ENCODE assay signal across 18 cellular contexts in genomic region chr1:14567056-14567455, GRCh38. TPM values are rescaled to one million over a fixed set of nuclear protein-coding genes. Genes with fewer than 3 reads are reported as not detected.
DNase-seq lines count a peak whose midpoint lies in the region; ATAC-seq, FAIRE-seq and TF ChIP-seq lines count a peak whose summit lies in the region.
"Had no signal": no experiment of that assay in that cellular context is flagged by ENCODE, and none has a peak within 500 bp of the region (broad histone marks: within the 10 kb centered on the region; RNA-seq: fewer than 3 reads in every experiment).

No MANE protein-coding gene starts in this region.

- H4K20me1 ChIP-seq in keratinocyte (ENCODE audit: control insufficient read depth, extremely low read depth, insufficient read depth, low read length) = no peaks in the 10 kb centered on the region

- dilution Hi-C loops in keratinocyte (cut with MboI; ENCODE audit: extremely low pct_ligation_motif_present, low sequenced_read_pairs) = no loop called here

- no peak for ATAC-seq in RWPE2 (ENCODE audit: low read depth)
- no peak for ATAC-seq in HG02970 (IDR thresholded peaks at IDR 0.05; ENCODE audit: low FRiP score, unreplicated experiment)
- ATAC-seq: activated CD4-positive, alpha-beta T cell treated with anti-CD3 and anti-CD28 coated beads for 36 hours; left ventricle myocardium superior had no signal

- no peak overlapping the region for H3K4me3 Mint-ChIP-seq in activated naive CD4-positive, alpha-beta T cell treated with anti-CD3 and anti-CD28 coated beads for 36 hours
- H3K4me3 Mint-ChIP-seq: activated CD4-positive, alpha-beta T cell treated with anti-CD3 and anti-CD28 coated beads for 36 hours; CD4-positive, CD25-positive, alpha-beta regulatory T cell; stimulated activated naive CD8-positive, alpha-beta T cell treated with anti-CD3 and anti-CD28 coated beads, Interleukin-15, Interleukin-2, amounts not matched to agents 100 ng/mL and 50 ng/mL, for 24 hours had no signal

- no peaks in the 10 kb centered on the region for H3K9me3 Mint-ChIP-seq in activated naive CD4-positive, alpha-beta T cell treated with anti-CD3 and anti-CD28 coated beads for 36 hours

- H3K36me3 ChIP-seq in RWPE2 (ENCODE audit: low read depth) (no peaks in the 10 kb centered on the region), keratinocyte (ENCODE audit: control insufficient read depth in 2 of 2, extremely low read depth in 1 of 2, insufficient read depth in 2 of 2, low read length in 2 of 2) (no peaks in the 10 kb centered on the region)
- H3K36me3 ChIP-seq: SJCRH30 had no signal

- no peaks in the 10 kb centered on the region for H3K9me1 ChIP-seq in keratinocyte (ENCODE audit: control insufficient read depth, extremely low read depth, insufficient read depth, low read length)

- H2AFZ ChIP-seq in keratinocyte (ENCODE audit: control insufficient read depth, low read length) = no peak overlapping the region

- H3K4me1 ChIP-seq in RWPE2 (ENCODE audit: insufficient read depth, poor library complexity, severe bottlenecking) (no peaks in the 10 kb centered on the region), keratinocyte (ENCODE audit: control insufficient read depth, extremely low read depth, insufficient read depth, low read length) (no peaks in the 10 kb centered on the region)
- H3K4me1 ChIP-seq: SJCRH30 had no signal

- no peaks in the 10 kb centered on the region for H3K4me1 Mint-ChIP-seq in activated naive CD4-positive, alpha-beta T cell treated with anti-CD3 and anti-CD28 coated beads for 36 hours (ENCODE audit: low read depth)
- H3K4me1 Mint-ChIP-seq: activated CD4-positive, alpha-beta T cell treated with anti-CD3 and anti-CD28 coated beads for 36 hours; CD4-positive, CD25-positive, alpha-beta regulatory T cell had no signal

- no peak for TF ChIP-seq EP300 in Ishikawa (IDR thresholded peaks at IDR 0.05; ENCODE audit: borderline replicate concordance)

- no peak overlapping the region for H3K9ac ChIP-seq in keratinocyte (ENCODE audit: control insufficient read depth, extremely low read depth, insufficient read depth, low read length)

- no peak for FAIRE-seq in keratinocyte (lab: Jason Lieb, UNC)
- FAIRE-seq: astrocyte had no signal

- no peak overlapping the region for H3K4me3 ChIP-seq in RWPE2 (ENCODE audit: severe bottlenecking)
- no peak overlapping the region for H3K4me3 ChIP-seq in keratinocyte (ENCODE audit: control insufficient read depth in 2 of 3, extremely low read depth in 1 of 3, insufficient read depth in 2 of 3, low read depth in 1 of 3, low read length in 3 of 3)
- H3K4me3 ChIP-seq: SJCRH30 had no signal

- no peak overlapping the region for H3K4me2 ChIP-seq in keratinocyte (ENCODE audit: control insufficient read depth, extremely low read depth, insufficient read depth, low read depth, low read length)

- TF ChIP-seq CTCF in RWPE2 (IDR thresholded peaks at IDR 0.05; ENCODE audit: poor library complexity, severe bottlenecking) (peak; percentile 12), keratinocyte (optimal IDR thresholded peaks at IDR 0.05 in 1 of 3, IDR thresholded peaks at IDR 0.05 in 1 of 3, conservative IDR thresholded peaks at IDR 0.05 in 1 of 3; ENCODE audit: extremely low read depth in 1 of 3, insufficient read depth in 2 of 3, low read length in 3 of 3) (peak; percentile 6 to 44 (median 10))

- peaks cover 18% of the 10 kb centered on the region for H3K27me3 Mint-ChIP-seq in activated naive CD4-positive, alpha-beta T cell treated with anti-CD3 and anti-CD28 coated beads for 36 hours (ENCODE audit: low read depth)

- H3K79me2 ChIP-seq in keratinocyte (ENCODE audit: control insufficient read depth, insufficient read depth, low read length) = no peaks in the 10 kb centered on the region

- H3K36me3 Mint-ChIP-seq in activated naive CD4-positive, alpha-beta T cell treated with anti-CD3 and anti-CD28 coated beads for 36 hours (ENCODE audit: low read depth) = no peaks in the 10 kb centered on the region
- H3K36me3 Mint-ChIP-seq: CD4-positive, CD25-positive, alpha-beta regulatory T cell had no signal

- DNase-seq in DMS53 (lab: John Stamatoyannopoulos, UW) (peak; percentile 5), DMS53 treated with DMSO at 0.1 percent for 48 hours (lab: John Stamatoyannopoulos, UW; ENCODE audit: unreplicated experiment) (no peak), RWPE2 (ENCODE audit: low spot score) (no peak), keratinocyte (ENCODE audit: low read depth, low spot score) (no peak), NCI-H187 treated with DMSO at 0.1 percent for 48 hours (lab: John Stamatoyannopoulos, UW) (no peak)
- DNase-seq in activated naive CD4-positive, alpha-beta T cell treated with anti-CD3 and anti-CD28 coated beads for 36 hours = no peak
- DNase-seq: activated CD4-positive, alpha-beta T cell treated with anti-CD3 and anti-CD28 coated beads for 36 hours; CD4-positive, CD25-positive, alpha-beta regulatory T cell; cortex of kidney; GOT3; left ventricle myocardium superior; NK-92 treated with Interleukin-12 subunit alpha and Interleukin-12 subunit beta, amount 100 ng/mL, for 24 hours; T1000 had no signal

- no peaks in the 10 kb centered on the region for H3K27me3 ChIP-seq in RWPE2 (ENCODE audit: insufficient read depth, poor library complexity, severe bottlenecking)
- H3K27me3 ChIP-seq in keratinocyte (ENCODE audit: control insufficient read depth, extremely low read depth, insufficient read depth, low read length) = no peaks in the 10 kb centered on the region

- peak; percentile 51; the same call in 1 of the 2 replicates for TF ChIP-seq RAD21 in Ishikawa (IDR thresholded peaks at IDR 0.05; ENCODE audit: low read depth)

- H3K27ac ChIP-seq in RWPE2 (ENCODE audit: poor library complexity, severe bottlenecking) (no peak overlapping the region), keratinocyte (ENCODE audit: control insufficient read depth, insufficient read depth, low read length) (no peak overlapping the region)
- H3K27ac ChIP-seq: SJCRH30 had no signal

- H3K27ac Mint-ChIP-seq in activated naive CD4-positive, alpha-beta T cell treated with anti-CD3 and anti-CD28 coated beads for 36 hours = no peak overlapping the region
- H3K27ac Mint-ChIP-seq: activated CD4-positive, alpha-beta T cell treated with anti-CD3 and anti-CD28 coated beads for 36 hours; CD4-positive, CD25-positive, alpha-beta regulatory T cell; stimulated activated naive CD8-positive, alpha-beta T cell treated with anti-CD3 and anti-CD28 coated beads, Interleukin-15, Interleukin-2, amounts not matched to agents 100 ng/mL and 50 ng/mL, for 24 hours had no signal

- intact Hi-C loops in activated naive CD4-positive, alpha-beta T cell treated with anti-CD3 and anti-CD28 coated beads for 36 hours (cut with micrococcal nuclease) = no loop called here

- CTCF ChIA-PET in activated naive CD4-positive, alpha-beta T cell treated with anti-CD3 and anti-CD28 coated beads for 36 hours (lab: Charles Lee) = no interaction called here

- H3K9me3 ChIP-seq in RWPE2 (ENCODE audit: severe bottlenecking) (no peaks in the 10 kb centered on the region), keratinocyte (ENCODE audit: control insufficient read depth, low read depth, low read length) (no peaks in the 10 kb centered on the region)
- H3K9me3 ChIP-seq: SJCRH30 had no signal

TF ChIP-seq in Ishikawa, 13 proteins besides CTCF, POLR2A, EP300 and RAD21:
- TF ChIP-seq CREB1 (IDR thresholded peaks at IDR 0.05; ENCODE audit: low read depth) = no peak
- TF ChIP-seq TEAD4 (IDR thresholded peaks at IDR 0.05) = no peak
- no peak for TF ChIP-seq MAX (IDR thresholded peaks at IDR 0.05)
- no peak for TF ChIP-seq USF1 (IDR thresholded peaks at IDR 0.05)
- TF ChIP-seq TAF1 (IDR thresholded peaks at IDR 0.05; ENCODE audit: low read depth) = no peak
- TF ChIP-seq CEBPB (IDR thresholded peaks at IDR 0.05) = no peak
- no peak for TF ChIP-seq YY1 (IDR thresholded peaks at IDR 0.05; ENCODE audit: low read depth)
- TF ChIP-seq FOXM1 (IDR thresholded peaks at IDR 0.05; ENCODE audit: borderline replicate concordance, low read depth) = no peak
- no peak for TF ChIP-seq EGR1 (IDR thresholded peaks at IDR 0.05)
- TF ChIP-seq NFIC (IDR thresholded peaks at IDR 0.05) = no peak
- no peak for TF ChIP-seq TCF12 (IDR thresholded peaks at IDR 0.05; ENCODE audit: low read depth)
- TF ChIP-seq ZBTB7A (IDR thresholded peaks at IDR 0.05; ENCODE audit: low read depth) = no peak

RNA-seq across cellular contexts. Expression of gene KAZN, which starts 31.4 kb away (rescaled TPM):
- 4.2 to 5.9 TPM (median 5.8 TPM) in 3 replicates for polyA plus RNA-seq in keratinocyte
- 7.5 TPM for polyA plus RNA-seq in keratinocyte (2011; ENCODE audit: low read depth)
- polyA plus RNA-seq in keratinocyte (2011; cell fraction: cytosol; rRNA removed) = 7.2 and 8.9 TPM in 2 replicates
- 14.4 and 17.4 TPM in 2 replicates for polyA plus RNA-seq in keratinocyte (2011; cell fraction: nucleus; rRNA removed)
- 11.8 and 15.5 TPM in 2 replicates for polyA plus RNA-seq in keratinocyte (2012; ENCODE audit: low replicate concordance)
- polyA minus RNA-seq in keratinocyte = 5.3 to 7.0 TPM (median 6.8 TPM) in 3 replicates
- polyA minus RNA-seq in keratinocyte (2011; cell fraction: cytosol; rRNA and poly(A)+ RNA removed) = 9.4 TPM
- polyA minus RNA-seq in keratinocyte (2011; cell fraction: nucleus; rRNA and poly(A)+ RNA removed) = 6.6 and 10.1 TPM in 2 replicates
- under 1 TPM; 0.55 to 0.59 TPM for total RNA-seq in activated naive CD4-positive, alpha-beta T cell treated with anti-CD3 and anti-CD28 coated beads for 36 hours
- total RNA-seq: CD4-positive, CD25-positive, alpha-beta regulatory T cell had no signal
- polyA plus RNA-seq: CD4-positive, CD25-positive, alpha-beta regulatory T cell had no signal
